In the genomic region with DNA sequence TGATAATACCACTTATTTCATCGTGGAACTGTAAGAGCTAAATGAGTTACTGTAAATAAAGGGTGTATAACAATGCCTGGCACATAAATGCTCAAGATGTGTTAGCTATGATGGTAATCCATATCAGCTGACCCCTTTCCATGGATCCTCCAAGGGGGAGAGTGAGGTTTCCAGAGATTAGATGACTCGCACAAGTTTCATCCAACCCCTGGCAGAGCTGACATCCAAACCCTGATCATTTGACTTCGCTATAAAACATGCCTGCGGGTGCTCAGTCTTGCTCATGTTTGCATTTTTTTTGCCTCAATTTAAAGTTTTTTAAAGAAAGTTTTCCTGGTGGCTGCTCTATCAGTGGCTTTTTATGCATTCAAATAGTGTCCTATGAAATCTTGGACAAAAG, we compare ENCODE assay signal across 18 cellular contexts.
"Had no signal": no experiment of that assay in that cellular context is flagged by ENCODE, and none has a peak within 500 bp of the region (broad histone marks: within the 10 kb centered on the region; RNA-seq: fewer than 3 reads in every experiment).

No MANE protein-coding gene starts in this region.

- H3K4me3 Mint-ChIP-seq: activated CD4-positive, alpha-beta T cell treated with anti-CD3 and anti-CD28 coated beads, Interleukin-2, amount 10 ng/mL, durations not matched to agents 24 days and 14 days; activated CD8-positive, alpha-beta T cell treated with anti-CD3 and anti-CD28 coated beads, Interleukin-2, amount 10 ng/mL, durations not matched to agents 7 days and 5 days; activated naive CD8-positive, alpha-beta T cell treated with anti-CD3 and anti-CD28 coated beads for 36 hours; neural crest cell had no signal

- ATAC-seq: activated CD8-positive, alpha-beta T cell treated with anti-CD3 and anti-CD28 coated beads, Interleukin-2, amount 10 ng/mL, durations not matched to agents 7 days and 5 days; left colon had no signal

- H3K9me3 Mint-ChIP-seq: activated CD4-positive, alpha-beta T cell treated with anti-CD3 and anti-CD28 coated beads, Interleukin-2, amount 10 ng/mL, durations not matched to agents 24 days and 14 days; activated naive CD8-positive, alpha-beta T cell treated with anti-CD3 and anti-CD28 coated beads for 36 hours; neural crest cell had no signal

- H3K4me1 ChIP-seq: psoas muscle had no signal

- H3K36me3 ChIP-seq: stomach, thoracic aorta had no signal

- H3K36me3 Mint-ChIP-seq: activated naive CD8-positive, alpha-beta T cell treated with anti-CD3 and anti-CD28 coated beads for 36 hours had no signal

- H3K27ac Mint-ChIP-seq: activated CD4-positive, alpha-beta T cell treated with anti-CD3 and anti-CD28 coated beads, Interleukin-2, amount 10 ng/mL, durations not matched to agents 24 days and 14 days; activated CD8-positive, alpha-beta T cell treated with anti-CD3 and anti-CD28 coated beads, Interleukin-2, amount 10 ng/mL, durations not matched to agents 7 days and 5 days; activated naive CD8-positive, alpha-beta T cell treated with anti-CD3 and anti-CD28 coated beads for 36 hours had no signal

- H3K4me3 ChIP-seq: dorsolateral prefrontal cortex, psoas muscle, stomach, thoracic aorta had no signal

- DNase-seq: activated CD4-positive, alpha-beta T cell treated with anti-CD3 and anti-CD28 coated beads, Interleukin-2, amount 10 ng/mL, durations not matched to agents 24 days and 14 days; activated CD4-positive, CD25-positive, alpha-beta regulatory T cell; activated CD8-positive, alpha-beta memory T cell treated with anti-CD3 and anti-CD28 coated beads, Interleukin-2, amount 50 U/mL, for 48 hours; activated CD8-positive, alpha-beta T cell treated with anti-CD3 and anti-CD28 coated beads, Interleukin-2, amount 10 ng/mL, durations not matched to agents 7 days and 5 days; activated naive CD8-positive, alpha-beta T cell treated with anti-CD3 and anti-CD28 coated beads for 36 hours; anterior cingulate cortex; dorsolateral prefrontal cortex; erythroblast; foreskin fibroblast; left colon; midbrain; psoas muscle; stimulated activated CD4-positive, alpha-beta T cell treated with anti-CD3 and anti-CD28 coated beads, Interleukin-12 subunit alpha, Interleukin-12 subunit beta, amount 100 ng/mL, for 4 hours; stimulated activated CD4-positive, alpha-beta T cell treated with anti-CD3 and anti-CD28 coated beads, Interleukin-2, amount 100 ng/mL, for 24 hours; stomach had no signal

- H3K4me1 Mint-ChIP-seq: activated CD4-positive, alpha-beta T cell treated with anti-CD3 and anti-CD28 coated beads, Interleukin-2, amount 10 ng/mL, durations not matched to agents 24 days and 14 days; activated naive CD8-positive, alpha-beta T cell treated with anti-CD3 and anti-CD28 coated beads for 36 hours had no signal

- H3K9me3 ChIP-seq: psoas muscle, stomach, thoracic aorta had no signal

- H3K27me3 Mint-ChIP-seq: activated CD4-positive, alpha-beta T cell treated with anti-CD3 and anti-CD28 coated beads, Interleukin-2, amount 10 ng/mL, durations not matched to agents 24 days and 14 days had no signal

- FAIRE-seq: bronchial epithelial cell had no signal

- H3K27ac ChIP-seq: dorsolateral prefrontal cortex, psoas muscle, stomach, thoracic aorta had no signal
